ENCODE assay signal across 9 cellular contexts in the genomic region with DNA sequence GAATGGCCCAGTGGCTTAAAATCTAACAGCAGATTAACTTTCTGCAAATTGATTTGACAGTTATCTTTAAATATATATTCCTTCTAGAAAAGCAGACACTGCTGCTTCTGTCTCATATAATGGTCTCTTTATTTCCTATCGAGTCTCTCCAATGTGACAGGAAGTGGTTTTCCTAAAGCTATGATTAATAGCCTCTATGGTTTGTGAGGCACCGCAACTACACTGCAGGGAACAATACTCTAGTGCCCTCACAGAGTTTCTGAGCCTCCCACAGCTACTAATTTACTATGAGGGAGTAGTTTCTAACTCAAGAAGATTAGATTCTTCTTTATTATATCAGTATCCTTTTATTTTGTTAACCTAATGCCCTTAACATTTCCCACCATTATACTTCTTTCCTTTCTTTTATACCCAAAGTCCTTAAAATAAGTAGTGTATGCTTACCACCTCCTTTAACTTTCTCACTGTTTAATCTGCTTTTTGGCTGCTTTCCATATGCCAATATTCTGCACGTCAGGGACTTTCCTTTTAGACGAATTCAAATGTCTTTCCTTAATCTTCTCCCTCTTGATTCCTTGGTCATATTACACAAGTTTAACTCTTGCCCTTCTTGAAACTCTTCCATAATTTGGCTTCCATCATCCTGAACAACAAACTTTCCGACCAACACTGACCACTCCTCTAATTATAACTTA. TPM values are rescaled to one million over a fixed set of nuclear protein-coding genes. Genes with fewer than 3 reads are reported as not detected.
DNase-seq lines count a peak whose midpoint lies in the region; ATAC-seq and TF ChIP-seq lines count a peak whose summit lies in the region.
"Had no signal": no experiment of that assay in that cellular context is flagged by ENCODE, and none has a peak within 500 bp of the region (broad histone marks: within the 10 kb centered on the region; RNA-seq: fewer than 3 reads in every experiment).

No MANE protein-coding gene starts in this region.

- H3K9me3 ChIP-seq in lower lobe of right lung (peaks cover 8% of the 10 kb centered on the region), ovary (no peaks in the 10 kb centered on the region), neural progenitor cell (ENCODE audit: low read depth) (peaks cover 5% of the 10 kb centered on the region)

- ATAC-seq in activated CD8-positive, alpha-beta T cell treated with anti-CD3 and anti-CD28 coated beads for 36 hours, result peak; percentile 94
- ATAC-seq in lower lobe of right lung, result peak; percentile 24 to 33

- H3K4me1 Mint-ChIP-seq in activated CD8-positive, alpha-beta T cell treated with anti-CD3 and anti-CD28 coated beads for 36 hours (ENCODE audit: low read depth), result peaks cover 21% of the 10 kb centered on the region
- peaks cover 4% of the 10 kb centered on the region for H3K4me1 Mint-ChIP-seq in neural progenitor cell

- H3K36me3 ChIP-seq in lower lobe of right lung (no peaks in the 10 kb centered on the region), ovary (no peaks in the 10 kb centered on the region), neural progenitor cell (no peaks in the 10 kb centered on the region)
- H3K36me3 ChIP-seq: cardiac muscle cell had no signal

- H3K4me2 ChIP-seq in neural progenitor cell, result no peak overlapping the region

- no peak for TF ChIP-seq EP300 in ovary (IDR thresholded peaks at IDR 0.05)

- H3K36me3 Mint-ChIP-seq in activated CD8-positive, alpha-beta T cell treated with anti-CD3 and anti-CD28 coated beads for 36 hours (ENCODE audit: low read depth), result peaks cover 13% of the 10 kb centered on the region
- H3K36me3 Mint-ChIP-seq in neural progenitor cell, result no peaks in the 10 kb centered on the region

- H3K9ac ChIP-seq in neural progenitor cell, result no peak overlapping the region

- peak overlapping the region; percentile 44 for H3K27ac ChIP-seq in lower lobe of right lung
- no peak overlapping the region for H3K27ac ChIP-seq in ovary
- H3K27ac ChIP-seq in neural progenitor cell, result no peak overlapping the region
- H3K27ac ChIP-seq: cardiac muscle cell had no signal

- H3K4me1 ChIP-seq in lower lobe of right lung (peaks cover 28% of the 10 kb centered on the region), ovary (ENCODE audit: insufficient read depth) (no peaks in the 10 kb centered on the region), neural progenitor cell (no peaks in the 10 kb centered on the region)

- in situ Hi-C loops in KBM-7 (cut with MboI; ENCODE audit: low pct_unique_long_range_greater_than_20kb, low sequenced_read_pairs), result no loop called here

- intact Hi-C loops in activated CD8-positive, alpha-beta T cell treated with anti-CD3 and anti-CD28 coated beads for 36 hours (cut with micrococcal nuclease), result no loop called here
- intact Hi-C loops in lower lobe of right lung (cut with DNase I), result no loop called here
- intact Hi-C loops in ovary (cut with DNase I), result no loop called here

- TF ChIP-seq POLR2A in ovary (IDR thresholded peaks at IDR 0.05), result no peak

- CTCF ChIA-PET in activated CD8-positive, alpha-beta T cell treated with anti-CD3 and anti-CD28 coated beads for 36 hours (lab: Charles Lee), result interaction anchor here (3.3 kb wide), 1 partner anchor 27 kb away, joined by 12 read pairs; no protein-coding TSS in a partner anchor

- peaks cover 24% of the 10 kb centered on the region for H3K9me3 Mint-ChIP-seq in activated CD8-positive, alpha-beta T cell treated with anti-CD3 and anti-CD28 coated beads for 36 hours
- H3K9me3 Mint-ChIP-seq in neural progenitor cell, result peaks cover 15% of the 10 kb centered on the region

- H3K27me3 ChIP-seq in lower lobe of right lung (ENCODE audit: low read depth) (no peaks in the 10 kb centered on the region), ovary (no peaks in the 10 kb centered on the region), neural progenitor cell (no peaks in the 10 kb centered on the region)
- H3K27me3 ChIP-seq: cardiac muscle cell had no signal

- DNase-seq in DMS153 (lab: John Stamatoyannopoulos, UW) (peak; percentile 54), KBM-7 (peak; percentile 85), lower lobe of right lung (no peak), ovary (no peak), NCI-H2196 (lab: John Stamatoyannopoulos, UW; ENCODE audit: unreplicated experiment) (no peak), neural progenitor cell (ENCODE audit: low spot score) (no peak), amniotic stem cell (lab: John Stamatoyannopoulos, UW) (no peak)
- peak; percentile 61 for DNase-seq in activated CD8-positive, alpha-beta T cell treated with anti-CD3 and anti-CD28 coated beads for 36 hours

- H2AFZ ChIP-seq in neural progenitor cell (replicated peaks), result no peak overlapping the region

- H3K79me2 ChIP-seq in neural progenitor cell (ENCODE audit: low read depth), result no peaks in the 10 kb centered on the region

- POLR2A ChIA-PET in activated CD8-positive, alpha-beta T cell treated with anti-CD3 and anti-CD28 coated beads for 36 hours (lab: Charles Lee), result no interaction called here

- H3K4me3 ChIP-seq in lower lobe of right lung (no peak overlapping the region), ovary (no peak overlapping the region), neural progenitor cell (no peak overlapping the region)
- H3K4me3 ChIP-seq: cardiac muscle cell had no signal

- peak overlapping the region; percentile 9 for H3K27ac Mint-ChIP-seq in activated CD8-positive, alpha-beta T cell treated with anti-CD3 and anti-CD28 coated beads for 36 hours
- H3K27ac Mint-ChIP-seq in neural progenitor cell, result no peak overlapping the region

- no peaks in the 10 kb centered on the region for H4K20me1 ChIP-seq in neural progenitor cell (ENCODE audit: low read depth)

- TF ChIP-seq CTCF in activated CD8-positive, alpha-beta T cell treated with anti-CD3 and anti-CD28 coated beads for 36 hours (IDR thresholded peaks at IDR 0.05), result no peak
- TF ChIP-seq CTCF in lower lobe of right lung (IDR thresholded peaks at IDR 0.05) (no peak), ovary (IDR thresholded peaks at IDR 0.05) (no peak), neural progenitor cell (IDR thresholded peaks at IDR 0.05) (no peak)

- no peaks in the 10 kb centered on the region for H3F3A ChIP-seq in neural progenitor cell (ENCODE audit: low read depth)

- no peaks in the 10 kb centered on the region for H3K27me3 Mint-ChIP-seq in activated CD8-positive, alpha-beta T cell treated with anti-CD3 and anti-CD28 coated beads for 36 hours
- peaks cover 2% of the 10 kb centered on the region for H3K27me3 Mint-ChIP-seq in neural progenitor cell (ENCODE audit: insufficient read depth, low read depth)

- H3K4me3 Mint-ChIP-seq in activated CD8-positive, alpha-beta T cell treated with anti-CD3 and anti-CD28 coated beads for 36 hours, result peak overlapping the region; percentile 1
- H3K4me3 Mint-ChIP-seq in neural progenitor cell, result no peak overlapping the region

- 53 to 63% (median 62%) methylated on average over 5 of the region's 5 CpGs for WGBS in ovary, 3 donors

RNA-seq across cellular contexts. Expression of a gene that starts 23.8 kb away (rescaled TPM):
- total RNA-seq in activated CD8-positive, alpha-beta T cell treated with anti-CD3 and anti-CD28 coated beads for 36 hours, result 10 to 100 TPM; 32.1 to 33.4 TPM
- total RNA-seq in lower lobe of right lung, result 132 TPM
- total RNA-seq in ovary, result 100 to 1,000 TPM in 1 of 7 donors, 10 to 100 TPM in 6; 20.5 to 105 (median 45.5) TPM
- 10 to 100 TPM in 1 of 2 donors, 1 to 10 TPM in 1; 9.7 to 35.0 TPM for polyA plus RNA-seq in ovary
- total RNA-seq in neural progenitor cell (ENCODE audit: low replicate concordance), result 5.0 and 5.7 TPM in 2 replicates

Comparison
In these comparisons a context has a peak if more than half of its experiments do, and no peak if none do; other contexts are left out.
1. DNase-seq: peak in DMS153 (single experiment), KBM-7 (single experiment) and activated CD8-positive, alpha-beta T cell treated with anti-CD3 and anti-CD28 coated beads for 36 hours (single experiment); none in lower lobe of right lung (single experiment), ovary (0 of 5), NCI-H2196 (single experiment), neural progenitor cell (single experiment) and amniotic stem cell (single experiment).